1 cellular context compared by ENCODE assay signal in the genomic region with DNA sequence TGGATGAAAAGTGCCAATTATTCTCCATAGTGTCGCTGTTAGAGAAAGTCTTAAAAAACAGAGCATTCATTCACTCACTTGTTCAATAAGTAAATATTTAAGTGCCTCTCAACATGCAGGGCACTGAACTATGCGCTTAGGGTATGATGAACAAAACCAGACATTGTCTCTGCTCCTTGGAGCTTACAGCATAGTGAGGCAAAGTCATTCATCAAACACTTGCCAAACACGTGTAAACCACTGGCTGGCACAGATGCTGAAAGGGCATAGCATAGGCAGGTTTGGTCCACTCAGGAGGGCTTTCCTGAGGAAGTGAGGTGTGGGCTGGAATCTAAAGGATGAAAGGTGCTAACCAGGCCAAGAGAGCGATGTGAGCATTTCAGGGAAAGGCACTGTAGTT.
A peak's percentile ranks its signal among the peaks of the same experiment; 100 is the strongest.
TF ChIP-seq lines count a peak whose summit lies in the region.

No MANE protein-coding gene starts in this region.

TF ChIP-seq in HepG2, 621 proteins besides CTCF, POLR2A, EP300 and RAD21 (continued from another document and continues in another):
- no peak for TF ChIP-seq KIAA2018 (CRISPR knock-in tag; IDR thresholded peaks at IDR 0.05; ENCODE audit: borderline replicate concordance)
- no peak for TF ChIP-seq ZNF432 (CRISPR knock-in tag; IDR thresholded peaks at IDR 0.05; ENCODE audit: borderline replicate concordance)
- TF ChIP-seq ZNF281 (CRISPR knock-in tag; IDR thresholded peaks at IDR 0.05; ENCODE audit: borderline replicate concordance), result peak; percentile 36; the same call in 1 of the 2 replicates
- no peak for TF ChIP-seq ZNF691 (CRISPR knock-in tag; IDR thresholded peaks at IDR 0.05; ENCODE audit: borderline replicate concordance, low read depth)
- TF ChIP-seq, protein P1, sequence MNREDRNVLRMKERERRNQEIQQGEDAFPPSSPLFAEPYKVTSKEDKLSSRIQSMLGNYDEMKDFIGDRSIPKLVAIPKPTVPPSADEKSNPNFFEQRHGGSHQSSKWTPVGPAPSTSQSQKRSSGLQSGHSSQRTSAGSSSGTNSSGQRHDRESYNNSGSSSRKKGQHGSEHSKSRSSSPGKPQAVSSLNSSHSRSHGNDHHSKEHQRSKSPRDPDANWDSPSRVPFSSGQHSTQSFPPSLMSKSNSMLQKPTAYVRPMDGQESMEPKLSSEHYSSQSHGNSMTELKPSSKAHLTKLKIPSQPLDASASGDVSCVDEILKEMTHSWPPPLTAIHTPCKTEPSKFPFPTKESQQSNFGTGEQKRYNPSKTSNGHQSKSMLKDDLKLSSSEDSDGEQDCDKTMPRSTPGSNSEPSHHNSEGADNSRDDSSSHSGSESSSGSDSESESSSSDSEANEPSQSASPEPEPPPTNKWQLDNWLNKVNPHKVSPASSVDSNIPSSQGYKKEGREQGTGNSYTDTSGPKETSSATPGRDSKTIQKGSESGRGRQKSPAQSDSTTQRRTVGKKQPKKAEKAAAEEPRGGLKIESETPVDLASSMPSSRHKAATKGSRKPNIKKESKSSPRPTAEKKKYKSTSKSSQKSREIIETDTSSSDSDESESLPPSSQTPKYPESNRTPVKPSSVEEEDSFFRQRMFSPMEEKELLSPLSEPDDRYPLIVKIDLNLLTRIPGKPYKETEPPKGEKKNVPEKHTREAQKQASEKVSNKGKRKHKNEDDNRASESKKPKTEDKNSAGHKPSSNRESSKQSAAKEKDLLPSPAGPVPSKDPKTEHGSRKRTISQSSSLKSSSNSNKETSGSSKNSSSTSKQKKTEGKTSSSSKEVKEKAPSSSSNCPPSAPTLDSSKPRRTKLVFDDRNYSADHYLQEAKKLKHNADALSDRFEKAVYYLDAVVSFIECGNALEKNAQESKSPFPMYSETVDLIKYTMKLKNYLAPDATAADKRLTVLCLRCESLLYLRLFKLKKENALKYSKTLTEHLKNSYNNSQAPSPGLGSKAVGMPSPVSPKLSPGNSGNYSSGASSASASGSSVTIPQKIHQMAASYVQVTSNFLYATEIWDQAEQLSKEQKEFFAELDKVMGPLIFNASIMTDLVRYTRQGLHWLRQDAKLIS (CRISPR knock-in tag; IDR thresholded peaks at IDR 0.05), result no peak
- TF ChIP-seq MLX (CRISPR knock-in tag; IDR thresholded peaks at IDR 0.05), result peak; percentile 98
- peak; percentile 16; the same call in 1 of the 2 replicates for TF ChIP-seq GABPB1 (CRISPR knock-in tag; IDR thresholded peaks at IDR 0.05)
- no peak for TF ChIP-seq MZF1 (CRISPR knock-in tag; IDR thresholded peaks at IDR 0.05; ENCODE audit: borderline replicate concordance)
- no peak for TF ChIP-seq ZNF296 (CRISPR knock-in tag; conservative IDR thresholded peaks at IDR 0.05)
- TF ChIP-seq, protein P2, sequence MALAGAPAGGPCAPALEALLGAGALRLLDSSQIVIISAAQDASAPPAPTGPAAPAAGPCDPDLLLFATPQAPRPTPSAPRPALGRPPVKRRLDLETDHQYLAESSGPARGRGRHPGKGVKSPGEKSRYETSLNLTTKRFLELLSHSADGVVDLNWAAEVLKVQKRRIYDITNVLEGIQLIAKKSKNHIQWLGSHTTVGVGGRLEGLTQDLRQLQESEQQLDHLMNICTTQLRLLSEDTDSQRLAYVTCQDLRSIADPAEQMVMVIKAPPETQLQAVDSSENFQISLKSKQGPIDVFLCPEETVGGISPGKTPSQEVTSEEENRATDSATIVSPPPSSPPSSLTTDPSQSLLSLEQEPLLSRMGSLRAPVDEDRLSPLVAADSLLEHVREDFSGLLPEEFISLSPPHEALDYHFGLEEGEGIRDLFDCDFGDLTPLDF (CRISPR knock-in tag; IDR thresholded peaks at IDR 0.05), result no peak
- TF ChIP-seq ZNF446 (CRISPR knock-in tag; IDR thresholded peaks at IDR 0.05), result no peak
- TF ChIP-seq, protein P3, sequence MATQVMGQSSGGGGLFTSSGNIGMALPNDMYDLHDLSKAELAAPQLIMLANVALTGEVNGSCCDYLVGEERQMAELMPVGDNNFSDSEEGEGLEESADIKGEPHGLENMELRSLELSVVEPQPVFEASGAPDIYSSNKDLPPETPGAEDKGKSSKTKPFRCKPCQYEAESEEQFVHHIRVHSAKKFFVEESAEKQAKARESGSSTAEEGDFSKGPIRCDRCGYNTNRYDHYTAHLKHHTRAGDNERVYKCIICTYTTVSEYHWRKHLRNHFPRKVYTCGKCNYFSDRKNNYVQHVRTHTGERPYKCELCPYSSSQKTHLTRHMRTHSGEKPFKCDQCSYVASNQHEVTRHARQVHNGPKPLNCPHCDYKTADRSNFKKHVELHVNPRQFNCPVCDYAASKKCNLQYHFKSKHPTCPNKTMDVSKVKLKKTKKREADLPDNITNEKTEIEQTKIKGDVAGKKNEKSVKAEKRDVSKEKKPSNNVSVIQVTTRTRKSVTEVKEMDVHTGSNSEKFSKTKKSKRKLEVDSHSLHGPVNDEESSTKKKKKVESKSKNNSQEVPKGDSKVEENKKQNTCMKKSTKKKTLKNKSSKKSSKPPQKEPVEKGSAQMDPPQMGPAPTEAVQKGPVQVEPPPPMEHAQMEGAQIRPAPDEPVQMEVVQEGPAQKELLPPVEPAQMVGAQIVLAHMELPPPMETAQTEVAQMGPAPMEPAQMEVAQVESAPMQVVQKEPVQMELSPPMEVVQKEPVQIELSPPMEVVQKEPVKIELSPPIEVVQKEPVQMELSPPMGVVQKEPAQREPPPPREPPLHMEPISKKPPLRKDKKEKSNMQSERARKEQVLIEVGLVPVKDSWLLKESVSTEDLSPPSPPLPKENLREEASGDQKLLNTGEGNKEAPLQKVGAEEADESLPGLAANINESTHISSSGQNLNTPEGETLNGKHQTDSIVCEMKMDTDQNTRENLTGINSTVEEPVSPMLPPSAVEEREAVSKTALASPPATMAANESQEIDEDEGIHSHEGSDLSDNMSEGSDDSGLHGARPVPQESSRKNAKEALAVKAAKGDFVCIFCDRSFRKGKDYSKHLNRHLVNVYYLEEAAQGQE (IDR thresholded peaks at IDR 0.05; ENCODE audit: borderline replicate concordance in 1 of 2, low read depth in 1 of 2, low read length in 2 of 2), result no peak
- TF ChIP-seq ZNF557 (CRISPR knock-in tag; IDR thresholded peaks at IDR 0.05), result no peak
- TF ChIP-seq ZNF816 (CRISPR knock-in tag; IDR thresholded peaks at IDR 0.05; ENCODE audit: borderline replicate concordance), result no peak
- TF ChIP-seq SMAD9 (CRISPR knock-in tag; IDR thresholded peaks at IDR 0.05), result no peak
- no peak for TF ChIP-seq NFKB2 (CRISPR knock-in tag; IDR thresholded peaks at IDR 0.05; ENCODE audit: borderline replicate concordance)
- TF ChIP-seq MATR3 (CRISPR knock-in tag; IDR thresholded peaks at IDR 0.05), result no peak
- peak; percentile 65 for TF ChIP-seq HOXA3 (CRISPR knock-in tag; IDR thresholded peaks at IDR 0.05)
- peak; percentile 45; the same call in 1 of the 2 replicates for TF ChIP-seq ZNF362 (CRISPR knock-in tag; IDR thresholded peaks at IDR 0.05; ENCODE audit: borderline replicate concordance)
- TF ChIP-seq PAF1 (CRISPR knock-in tag; IDR thresholded peaks at IDR 0.05), result no peak
- TF ChIP-seq MLLT10 (CRISPR knock-in tag; IDR thresholded peaks at IDR 0.05), result no peak
- TF ChIP-seq NR0B2 (CRISPR knock-in tag; IDR thresholded peaks at IDR 0.05), result 0 out of 2 replicates have a peak, but pooled peaks have one; percentile 40
- TF ChIP-seq, protein P4, sequence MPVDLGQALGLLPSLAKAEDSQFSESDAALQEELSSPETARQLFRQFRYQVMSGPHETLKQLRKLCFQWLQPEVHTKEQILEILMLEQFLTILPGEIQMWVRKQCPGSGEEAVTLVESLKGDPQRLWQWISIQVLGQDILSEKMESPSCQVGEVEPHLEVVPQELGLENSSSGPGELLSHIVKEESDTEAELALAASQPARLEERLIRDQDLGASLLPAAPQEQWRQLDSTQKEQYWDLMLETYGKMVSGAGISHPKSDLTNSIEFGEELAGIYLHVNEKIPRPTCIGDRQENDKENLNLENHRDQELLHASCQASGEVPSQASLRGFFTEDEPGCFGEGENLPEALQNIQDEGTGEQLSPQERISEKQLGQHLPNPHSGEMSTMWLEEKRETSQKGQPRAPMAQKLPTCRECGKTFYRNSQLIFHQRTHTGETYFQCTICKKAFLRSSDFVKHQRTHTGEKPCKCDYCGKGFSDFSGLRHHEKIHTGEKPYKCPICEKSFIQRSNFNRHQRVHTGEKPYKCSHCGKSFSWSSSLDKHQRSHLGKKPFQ (CRISPR knock-in tag; IDR thresholded peaks at IDR 0.05; ENCODE audit: insufficient replicate concordance), result no peak
- TF ChIP-seq SMARCE1 (IDR thresholded peaks at IDR 0.05; ENCODE audit: borderline replicate concordance), result no peak
